ENCODE assay signal across 9 cellular contexts in genomic region chr15:64444836-64445235, GRCh38. TPM values are rescaled to one million over a fixed set of nuclear protein-coding genes. Genes with fewer than 3 reads are reported as not detected.
A peak's percentile ranks its signal among the peaks of the same experiment; 100 is the strongest.
DNase-seq lines count a peak whose midpoint lies in the region; ATAC-seq and TF ChIP-seq lines count a peak whose summit lies in the region.
"Had no signal": no experiment of that assay in that cellular context is flagged by ENCODE, and none has a peak within 500 bp of the region (broad histone marks: within the 10 kb centered on the region; RNA-seq: fewer than 3 reads in every experiment).

No MANE protein-coding gene starts in this region.

- peaks cover 6% of the 10 kb centered on the region for H3K36me3 Mint-ChIP-seq in Calu3 (ENCODE audit: insufficient read depth, unreplicated experiment)
- H3K36me3 Mint-ChIP-seq in activated T-helper 1 cell treated with anti-CD3 and anti-CD28 coated beads, Interleukin-12 subunit alpha, Interleukin-12 subunit beta, Interleukin-2, Interleukin-4 antibody, amounts not matched to agents 30 ng/mL and 10 ng/mL and 1 ng/mL, durations not matched to agents 14 hours and 24 hours and 36 hours (ENCODE audit: low read depth): peaks cover 28% of the 10 kb centered on the region

- H2AFZ ChIP-seq in ACC112 (ENCODE audit: low read length, unreplicated experiment): no peak overlapping the region

- H3K4me1 Mint-ChIP-seq in Calu3 (ENCODE audit: low read depth, unreplicated experiment): peaks cover 23% of the 10 kb centered on the region
- H3K4me1 Mint-ChIP-seq in activated T-helper 1 cell treated with anti-CD3 and anti-CD28 coated beads, Interleukin-12 subunit alpha, Interleukin-12 subunit beta, Interleukin-2, Interleukin-4 antibody, amounts not matched to agents 30 ng/mL and 10 ng/mL and 1 ng/mL, durations not matched to agents 14 hours and 24 hours and 36 hours (ENCODE audit: low read depth): peaks cover 49% of the 10 kb centered on the region

- no peaks in the 10 kb centered on the region for H3K9me3 ChIP-seq in left lung
- H3K9me3 ChIP-seq: BLaER1 had no signal

- peak overlapping the region; percentile 72 for H3K27ac Mint-ChIP-seq in Calu3 (ENCODE audit: unreplicated experiment)
- H3K27ac Mint-ChIP-seq in activated T-helper 1 cell treated with anti-CD3 and anti-CD28 coated beads, Interleukin-12 subunit alpha, Interleukin-12 subunit beta, Interleukin-2, Interleukin-4 antibody, amounts not matched to agents 30 ng/mL and 10 ng/mL and 1 ng/mL, durations not matched to agents 14 hours and 24 hours and 36 hours: peak overlapping the region; percentile 94

- peaks cover 23% of the 10 kb centered on the region for H3K4me1 ChIP-seq in ACC112 (ENCODE audit: control insufficient read depth, insufficient read depth, low read length, unreplicated experiment)
- peaks cover 0 to 15% of the 10 kb centered on the region in 2 donors for H3K4me1 ChIP-seq in left lung

- DNase-seq in Calu3 (no peak), left lung (no peak), NCI-H526 (lab: John Stamatoyannopoulos, UW) (no peak), pons (ENCODE audit: low spot score) (no peak), Kasumi-1 (lab: John Stamatoyannopoulos, UW) (no peak)
- DNase-seq in activated T-helper 1 cell treated with anti-CD3 and anti-CD28 coated beads, Interleukin-12 subunit alpha, Interleukin-12 subunit beta, Interleukin-2, Interleukin-4 antibody, amounts not matched to agents 30 ng/mL and 10 ng/mL and 1 ng/mL, durations not matched to agents 14 hours and 24 hours and 36 hours (ENCODE audit: low spot score): no peak
- DNase-seq: activated B cell treated with CpG ODN at 0.5 μM for 24 hours had no signal

- H3K9me3 Mint-ChIP-seq in Calu3 (ENCODE audit: low read depth, unreplicated experiment): no peaks in the 10 kb centered on the region
- H3K9me3 Mint-ChIP-seq in activated T-helper 1 cell treated with anti-CD3 and anti-CD28 coated beads, Interleukin-12 subunit alpha, Interleukin-12 subunit beta, Interleukin-2, Interleukin-4 antibody, amounts not matched to agents 30 ng/mL and 10 ng/mL and 1 ng/mL, durations not matched to agents 14 hours and 24 hours and 36 hours: no peaks in the 10 kb centered on the region
- H3K9me3 Mint-ChIP-seq: activated B cell treated with CpG ODN at 0.5 μM for 24 hours had no signal

- H3K27me3 ChIP-seq in ACC112 (ENCODE audit: insufficient read depth, low read length) (no peaks in the 10 kb centered on the region), left lung (no peaks in the 10 kb centered on the region)
- H3K27me3 ChIP-seq: BLaER1 had no signal

- intact Hi-C loops in Calu3 (cut with micrococcal nuclease; ENCODE audit: unreplicated experiment) (no loop called here), left lung (cut with DNase I) (no loop called here)
- intact Hi-C loops in activated T-helper 1 cell treated with anti-CD3 and anti-CD28 coated beads, Interleukin-12 subunit alpha, Interleukin-12 subunit beta, Interleukin-2, Interleukin-4 antibody, amounts not matched to agents 30 ng/mL and 10 ng/mL and 1 ng/mL, durations not matched to agents 14 hours and 24 hours and 36 hours (cut with micrococcal nuclease): loop anchor here (1.0 to 5.0 kb wide), 8 partner anchors 15 to 447 kb away; partner anchors contain the start of gene TRIP4

- ATAC-seq in left lung: no peak

- H3K36me3 ChIP-seq in ACC112 (ENCODE audit: insufficient read depth, low read length) (peaks cover 3% of the 10 kb centered on the region; the same call in 1 of the 2 replicates), left lung (peaks cover 0 to 48% of the 10 kb centered on the region in 2 donors)

- no peaks in the 10 kb centered on the region for H3K27me3 Mint-ChIP-seq in Calu3 (ENCODE audit: unreplicated experiment)
- H3K27me3 Mint-ChIP-seq in activated T-helper 1 cell treated with anti-CD3 and anti-CD28 coated beads, Interleukin-12 subunit alpha, Interleukin-12 subunit beta, Interleukin-2, Interleukin-4 antibody, amounts not matched to agents 30 ng/mL and 10 ng/mL and 1 ng/mL, durations not matched to agents 14 hours and 24 hours and 36 hours (ENCODE audit: insufficient read depth): no peaks in the 10 kb centered on the region
- H3K27me3 Mint-ChIP-seq: activated B cell treated with CpG ODN at 0.5 μM for 24 hours had no signal

- CTCF ChIA-PET in Calu3 (lab: Charles Lee): interaction anchor here (0.7 to 1.8 kb wide), 5 partner anchors 12 to 283 kb away, joined by 3 to 9 read pairs (median 3); no protein-coding TSS in a partner anchor

- H3K4me3 Mint-ChIP-seq in Calu3 (ENCODE audit: low read depth, unreplicated experiment): no peak overlapping the region
- H3K4me3 Mint-ChIP-seq in activated T-helper 1 cell treated with anti-CD3 and anti-CD28 coated beads, Interleukin-12 subunit alpha, Interleukin-12 subunit beta, Interleukin-2, Interleukin-4 antibody, amounts not matched to agents 30 ng/mL and 10 ng/mL and 1 ng/mL, durations not matched to agents 14 hours and 24 hours and 36 hours: peak overlapping the region; percentile 74
- H3K4me3 Mint-ChIP-seq: activated B cell treated with CpG ODN at 0.5 μM for 24 hours had no signal

- H3K79me2 ChIP-seq in ACC112 (ENCODE audit: control insufficient read depth, insufficient read depth, low read length, unreplicated experiment): no peaks in the 10 kb centered on the region

- H3K27ac ChIP-seq in ACC112 (ENCODE audit: low read depth, low read length) (peak overlapping the region; percentile 75), left lung (peak overlapping the region; percentile 30 to 51)
- H3K27ac ChIP-seq: BLaER1 had no signal

- BruUV-seq in Calu3 (replicated peaks; lab: Mats Ljungman, UMichigan): no TSS peak

- H3K4me3 ChIP-seq in ACC112 (ENCODE audit: low read depth, low read length) (peak overlapping the region; percentile 36), left lung (no peak overlapping the region)
- H3K4me3 ChIP-seq: BLaER1 had no signal

- TF ChIP-seq CTCF in Calu3 (IDR thresholded peaks at IDR 0.05; ENCODE audit: unreplicated experiment) (no peak), left lung (IDR thresholded peaks at IDR 0.05) (no peak)

RNA-seq across cellular contexts. Expression of gene ZNF609, which starts 15.5 kb away (rescaled TPM):
- 48.9 and 50.6 TPM in 2 replicates for total RNA-seq in Calu3 (2022)
- 65.4 and 73.8 TPM in 2 replicates for total RNA-seq in activated T-helper 1 cell treated with anti-CD3 and anti-CD28 coated beads, Interleukin-12 subunit alpha, Interleukin-12 subunit beta, Interleukin-2, Interleukin-4 antibody, amounts not matched to agents 30 ng/mL and 10 ng/mL and 1 ng/mL, durations not matched to agents 14 hours and 24 hours and 36 hours
- total RNA-seq in left lung: 10 to 100 TPM; 31.9 to 37.0 TPM

RNA-seq across cellular contexts. Expression of gene TRIP4, which starts 57.2 kb away (rescaled TPM):
- 28.5 and 30.1 TPM in 2 replicates for total RNA-seq in Calu3 (2022)
- 17.5 and 21.7 TPM in 2 replicates for total RNA-seq in activated T-helper 1 cell treated with anti-CD3 and anti-CD28 coated beads, Interleukin-12 subunit alpha, Interleukin-12 subunit beta, Interleukin-2, Interleukin-4 antibody, amounts not matched to agents 30 ng/mL and 10 ng/mL and 1 ng/mL, durations not matched to agents 14 hours and 24 hours and 36 hours
- total RNA-seq in left lung: 10 to 100 TPM; 23.0 to 24.6 TPM
